Comparison of ENCODE assay signal across 8 cellular contexts in the genomic region with DNA sequence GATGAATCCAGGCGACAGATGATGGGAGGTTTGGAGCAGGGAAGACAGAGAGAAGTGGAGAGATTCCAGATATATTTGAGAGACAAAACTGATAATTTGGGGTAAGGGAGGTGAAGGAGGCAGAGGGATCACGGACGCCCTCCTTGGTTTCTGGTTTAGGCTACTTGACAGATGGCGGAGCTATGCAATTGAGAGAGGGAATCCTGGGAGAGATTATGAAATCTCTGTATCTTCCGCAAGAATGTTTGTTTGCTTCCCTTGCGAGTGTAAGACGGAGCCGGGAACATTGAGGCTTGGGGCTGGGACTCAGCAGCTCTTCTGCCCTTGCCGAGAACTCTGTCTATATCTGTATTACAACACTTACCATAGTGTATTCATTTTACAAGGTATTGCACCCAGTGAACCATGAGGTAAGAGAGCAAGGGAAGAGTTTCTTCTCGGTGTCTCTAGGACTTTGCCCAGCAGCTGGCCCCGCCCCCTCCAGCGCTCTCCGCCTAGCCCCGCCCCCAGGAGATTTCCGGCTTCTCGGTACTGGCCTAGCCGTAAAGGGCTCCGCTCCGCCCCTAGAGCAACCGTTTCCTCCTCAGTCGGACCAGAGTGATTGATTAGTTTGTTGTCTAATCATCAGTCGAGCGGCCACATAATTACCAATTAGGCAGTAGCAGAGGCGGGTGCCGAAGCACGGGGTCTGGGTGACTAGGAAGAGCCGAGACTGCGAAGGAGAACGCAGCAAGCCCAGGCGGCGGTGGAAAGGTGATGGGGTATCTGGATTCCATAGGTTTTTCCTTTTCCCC. TPM values are rescaled to one million over a fixed set of nuclear protein-coding genes. Genes with fewer than 3 reads are reported as not detected.
DNase-seq lines count a peak whose midpoint lies in the region; ATAC-seq, FAIRE-seq and TF ChIP-seq lines count a peak whose summit lies in the region.

A gene with protein sequence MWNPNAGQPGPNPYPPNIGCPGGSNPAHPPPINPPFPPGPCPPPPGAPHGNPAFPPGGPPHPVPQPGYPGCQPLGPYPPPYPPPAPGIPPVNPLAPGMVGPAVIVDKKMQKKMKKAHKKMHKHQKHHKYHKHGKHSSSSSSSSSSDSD (plus strand): TSS at position 695 of the 794 bp plus-strand sequence. CDS start 981 bp downstream, outside the sequence.

- peak; percentile 99 for DNase-seq in COR-L47 (lab: John Stamatoyannopoulos, UW)
- DNase-seq in HTR-8/SVneo (ENCODE audit: insufficient read length, low spot score) = peak; percentile 99
- peak; percentile 100 for DNase-seq in NOMO-1 treated with dmso at 0.1 percent for 144 hours (lab: John Stamatoyannopoulos, UW; ENCODE audit: unreplicated experiment)
- peak; percentile 91 to 93 (median 93) for DNase-seq in activated CD8-positive, alpha-beta memory T cell treated with anti-CD3 and anti-CD28 coated beads for 48 hours (ENCODE audit: low read depth in 2 of 3, low spot score in 2 of 3)
- peak; percentile 95 to 96 for DNase-seq in H1 (ENCODE audit: low read depth in 1 of 2, low spot score in 2 of 2)
- peak; percentile 100 for DNase-seq in mesenchymal stem cell
- DNase-seq in stimulated activated CD8-positive, alpha-beta memory T cell treated with anti-CD3 and anti-CD28 coated beads, Interleukin-12 subunit alpha, Interleukin-12 subunit beta, amount 100 ng/mL, for 4 hours (ENCODE audit: low read depth) = peak; percentile 97

- no peak for TF ChIP-seq RAD21 in H1 (IDR thresholded peaks at IDR 0.05 in 1 of 2, conservative IDR thresholded peaks at IDR 0.05 in 1 of 2; ENCODE audit: low read depth in 2 of 2, low read length in 2 of 2)

- peak within 1 kb of the TSS; percentile 8 for H4K5ac ChIP-seq in H1 (ENCODE audit: insufficient read length, low read depth, low read length)

- H3K9ac ChIP-seq in H1 (replicated peaks in 1 of 4; ENCODE audit: extremely low read depth in 1 of 4, low read depth in 3 of 4, low read length in 3 of 4) (peak within 1 kb of the TSS; percentile 59 to 95 (median 68)), mesenchymal stem cell (ENCODE audit: low read length) (peak within 1 kb of the TSS; percentile 96)

- no peak within 1 kb of the TSS for H2BK120ac ChIP-seq in H1 (replicated peaks; ENCODE audit: low read depth, low read length)
- H2BK120ac ChIP-seq in mesenchymal stem cell (ENCODE audit: low read depth, low read length) = peak within 1 kb of the TSS; percentile 15

- peak within 1 kb of the TSS; percentile 89 for H2AFZ ChIP-seq in H1 (ENCODE audit: low read length)
- H2AFZ ChIP-seq in mesenchymal stem cell (ENCODE audit: low read depth, low read length) = no peak within 1 kb of the TSS

- no peak for TF ChIP-seq CTCF in H1 (IDR thresholded peaks at IDR 0.05; ENCODE audit: control extremely low read depth in 1 of 3, insufficient read depth in 1 of 3, low read depth in 1 of 3, low read length in 3 of 3)

- peaks cover 0 to 20% (median 10%) of the 10 kb centered on the region in 4 experiments; a peak in 4 of 8 replicates for H3K36me3 ChIP-seq in H1 (ENCODE audit: control insufficient read depth in 2 of 4, insufficient read depth in 4 of 4, low read length in 3 of 4)
- H3K36me3 ChIP-seq in mesenchymal stem cell (ENCODE audit: control insufficient read depth in 1 of 2, insufficient read depth in 2 of 2, low read depth in 1 of 2, low read length in 2 of 2) = peaks cover 4 to 31% of the 10 kb centered on the region in 2 experiments

- H3K27me3 ChIP-seq in H1 (replicated peaks in 1 of 4; ENCODE audit: control insufficient read depth in 3 of 4, extremely low read depth in 1 of 4, insufficient read depth in 3 of 4, low read length in 3 of 4) (no peaks in the 10 kb centered on the region), mesenchymal stem cell (ENCODE audit: control insufficient read depth in 1 of 2, insufficient read depth in 1 of 2, low read length in 2 of 2) (no peaks in the 10 kb centered on the region)

- POLR2A ChIA-PET in H1 (lab: Charles Lee; ENCODE audit: partially characterized antibody) = interaction anchor here (0.7 to 57.6 kb wide), 12 partner anchors 10 to 120 kb away, joined by 3 to 3397 read pairs (median 6); a partner anchor contains a TSS

- H3K23me2 ChIP-seq in H1 (ENCODE audit: low read depth, low read length) = peaks cover 6% of the 10 kb centered on the region; the same call in 1 of the 2 replicates

- H3K14ac ChIP-seq in H1 (ENCODE audit: insufficient read length) (no peak within 1 kb of the TSS), mesenchymal stem cell (ENCODE audit: low read length in 2 of 2) (peak within 1 kb of the TSS in 1 of 2 experiments; percentile 36)

- H3K4ac ChIP-seq in H1 (replicated peaks; ENCODE audit: insufficient read length, low read depth, low read length) = no peak within 1 kb of the TSS
- peak within 1 kb of the TSS; percentile 47 to 77 for H3K4ac ChIP-seq in mesenchymal stem cell (ENCODE audit: low read depth in 1 of 2, low read length in 2 of 2)

- no peak for TF ChIP-seq EP300 in H1 (IDR thresholded peaks at IDR 0.05; ENCODE audit: borderline replicate concordance in 1 of 2, low read depth in 2 of 2, low read length in 2 of 2)

- peak within 1 kb of the TSS; percentile 67 for H3K56ac ChIP-seq in H1 (replicated peaks; ENCODE audit: insufficient read length, low read depth, low read length)

- H3K27ac ChIP-seq in H1 (ENCODE audit: low read depth, low read length) = peak within 1 kb of the TSS; percentile 30; the same call in 1 of the 2 replicates
- peak within 1 kb of the TSS; percentile 84 for H3K27ac ChIP-seq in mesenchymal stem cell (ENCODE audit: low read length, poor library complexity, severe bottlenecking)

- no peaks in the 10 kb centered on the region for H4K20me1 ChIP-seq in H1 (replicated peaks in 1 of 2; ENCODE audit: control insufficient read depth in 1 of 2, insufficient read depth in 2 of 2, low read length in 2 of 2)

- CTCF ChIA-PET in H1 (lab: Charles Lee; ENCODE audit: partially characterized antibody) = interaction anchor here (1.0 to 1.2 kb wide), 4 partner anchors 11 to 68 kb away, joined by 3 to 4 read pairs (median 3); no protein-coding TSS in a partner anchor

- H2BK15ac ChIP-seq in H1 (ENCODE audit: low read length) (peak within 1 kb of the TSS; percentile 81; the same call in 1 of the 2 replicates), mesenchymal stem cell (ENCODE audit: low read depth, poor library complexity, severe bottlenecking) (peak within 1 kb of the TSS; percentile 98)

- peak; percentile 77 to 91 for TF ChIP-seq POLR2A in H1 (IDR thresholded peaks at IDR 0.05; ENCODE audit: control extremely low read depth in 1 of 2, low read depth in 2 of 2, low read length in 2 of 2)

- H2AK5ac ChIP-seq in H1 (ENCODE audit: low read depth, low read length) = peak within 1 kb of the TSS; percentile 53; the same call in 1 of the 2 replicates
- H2AK5ac ChIP-seq in mesenchymal stem cell (ENCODE audit: low read length, severe bottlenecking) = peak within 1 kb of the TSS; percentile 93

- H2BK5ac ChIP-seq in H1 (ENCODE audit: low read depth, low read length) (peak within 1 kb of the TSS; percentile 79), mesenchymal stem cell (ENCODE audit: low read depth, low read length, poor library complexity, severe bottlenecking) (peak within 1 kb of the TSS; percentile 36)

- H3K18ac ChIP-seq in H1 (ENCODE audit: extremely low read depth, low read length) = peak within 1 kb of the TSS; percentile 94
- peak within 1 kb of the TSS; percentile 67 to 73 for H3K18ac ChIP-seq in mesenchymal stem cell (ENCODE audit: low read depth in 1 of 2, low read length in 2 of 2)

- H2BK12ac ChIP-seq in H1 (ENCODE audit: low read depth, low read length) (peak within 1 kb of the TSS; percentile 19; the same call in 1 of the 2 replicates), mesenchymal stem cell (ENCODE audit: low read length in 2 of 2) (peak within 1 kb of the TSS; percentile 63 to 71)

- H3K79me1 ChIP-seq in H1 (ENCODE audit: low read depth, low read length) (no peaks in the 10 kb centered on the region; the same call in 1 of the 2 replicates), mesenchymal stem cell (replicated peaks; ENCODE audit: low read length, poor library complexity, severe bottlenecking) (peaks cover 4% of the 10 kb centered on the region)

- H3K23ac ChIP-seq in H1 (ENCODE audit: insufficient read length) (no peak within 1 kb of the TSS), mesenchymal stem cell (ENCODE audit: low read length in 2 of 2) (no peak within 1 kb of the TSS)

- H4K91ac ChIP-seq in H1 (replicated peaks; ENCODE audit: insufficient read length, low read length) (no peak within 1 kb of the TSS), mesenchymal stem cell (ENCODE audit: low read length) (no peak within 1 kb of the TSS)

- no peak within 1 kb of the TSS for H2BK20ac ChIP-seq in H1 (ENCODE audit: low read length)

- H3K79me2 ChIP-seq in H1 (ENCODE audit: control insufficient read depth in 1 of 2, insufficient read depth in 2 of 2, low read length in 2 of 2) = peaks cover 0 to 6% of the 10 kb centered on the region in 2 experiments; a peak in 2 of 4 replicates

- peak; percentile 38 for FAIRE-seq in HTR-8/SVneo (lab: Jason Lieb, UNC)
- FAIRE-seq in H1 (lab: Jason Lieb, UNC) = no peak

- H3K4me1 ChIP-seq in H1 (replicated peaks in 1 of 4; ENCODE audit: control insufficient read depth in 3 of 4, insufficient read depth in 4 of 4, low read length in 3 of 4) = peaks cover 0 to 8% (median 3%) of the 10 kb centered on the region in 4 experiments; a peak in 4 of 7 replicates
- H3K4me1 ChIP-seq in mesenchymal stem cell (ENCODE audit: control insufficient read depth, insufficient read depth, low read depth, low read length) = peaks cover 16% of the 10 kb centered on the region

- peak within 1 kb of the TSS; percentile 90 for H3K4me2 ChIP-seq in H1 (ENCODE audit: insufficient read depth in 1 of 2, low read depth in 2 of 2, low read length in 2 of 2)
- peak within 1 kb of the TSS; percentile 75 for H3K4me2 ChIP-seq in mesenchymal stem cell (ENCODE audit: low read length, poor library complexity, severe bottlenecking)

- H4K8ac ChIP-seq in H1 (ENCODE audit: extremely low read depth, insufficient read depth, low read length) (peak within 1 kb of the TSS; percentile 81; the same call in 1 of the 2 replicates), mesenchymal stem cell (ENCODE audit: low read length) (peak within 1 kb of the TSS; percentile 49)

- 7% methylated on average over 31 of the region's 31 CpGs; no CpG with 5 or more reads in 1 of the 2 experiments for WGBS in H1 (ENCODE audit: extremely low coverage in 1 of 2, insufficient coverage in 1 of 2, insufficient read length in 1 of 2, insufficient replicate concordance in 2 of 2, low coverage in 1 of 2, low lambda C conversion rate in 2 of 2, missing lambda C conversion rate in 1 of 2), 2 experiments
- 4% methylated on average over 30 of the region's 31 CpGs for WGBS in mesenchymal stem cell

- peak; percentile 96 for ATAC-seq in GM21367 (IDR thresholded peaks at IDR 0.05; ENCODE audit: unreplicated experiment)

- no peaks in the 10 kb centered on the region for H3K9me3 ChIP-seq in H1 (ENCODE audit: insufficient read depth in 2 of 2, low read depth in 1 of 2, low read length in 1 of 2)
- no peaks in the 10 kb centered on the region for H3K9me3 ChIP-seq in mesenchymal stem cell (ENCODE audit: control insufficient read depth, low read length)

- H3K4me3 ChIP-seq in H1 (ENCODE audit: extremely low read depth in 1 of 4, insufficient read depth in 2 of 4, low read depth in 3 of 4, low read length in 4 of 4) (peak within 1 kb of the TSS; percentile 69 to 99 (median 88)), mesenchymal stem cell (ENCODE audit: insufficient read depth in 1 of 2, low read depth in 1 of 2, low read length in 2 of 2) (peak within 1 kb of the TSS; percentile 54 to 91)

RNA-seq across cellular contexts. Expression of the gene that starts here (rescaled TPM):
- total RNA-seq in H1 (2021; fragmentation: NEBNext Ultra II Directional; extraction: Animal tissue kit (Norgen Biotek cat#: 25700)) = 164 and 185 TPM in 2 replicates
- polyA plus RNA-seq in H1 (2011; rRNA removed) = 80.4 and 82.9 TPM in 2 replicates
- polyA plus RNA-seq in H1 (2011; cell fraction: cytosol; rRNA removed) = 86.1 TPM
- polyA plus RNA-seq in H1 (2011; cell fraction: nucleus; rRNA removed) = 58.7 TPM
- polyA plus RNA-seq in H1 (2012, experiment 1 of 2) = 198 to 336 TPM (median 208 TPM) in 4 replicates
- polyA plus RNA-seq in H1 (2012, experiment 2 of 2) = 220 TPM
- 264 TPM for polyA plus RNA-seq in H1 (2013, experiment 1 of 2)
- 272 TPM for polyA plus RNA-seq in H1 (2013, experiment 2 of 2)
- polyA minus RNA-seq in H1 (2011; rRNA and poly(A)+ RNA removed) = 56.8 and 82.3 TPM in 2 replicates
- polyA minus RNA-seq in H1 (2011; cell fraction: cytosol; rRNA and poly(A)+ RNA removed) = 56.5 TPM
- polyA minus RNA-seq in H1 (2011; cell fraction: nucleus; rRNA and poly(A)+ RNA removed) = 35.3 TPM
- polyA plus RNA-seq in mesenchymal stem cell (2013, experiment 1 of 2) = 326 TPM
- 326 TPM for polyA plus RNA-seq in mesenchymal stem cell (2013, experiment 2 of 2)

Comparison
In these comparisons a context has a peak if more than half of its experiments do, and no peak if none do; other contexts are left out.
1. Peak in every context shown above with its lines: DNase-seq, ATAC-seq, H3K4me3 ChIP-seq and H3K27ac ChIP-seq.